In genomic region chr6:34718867-34719441, GRCh38 we compare ENCODE assay signal across 23 cellular contexts. TPM values are rescaled to one million over a fixed set of nuclear protein-coding genes. Genes with fewer than 3 reads are reported as not detected.
DNase-seq lines count a peak whose midpoint lies in the region; TF ChIP-seq lines count a peak whose summit lies in the region.
"Had no signal": no experiment of that assay in that cellular context is flagged by ENCODE, and none has a peak within 500 bp of the region (broad histone marks: within the 10 kb centered on the region; RNA-seq: fewer than 3 reads in every experiment).

No MANE protein-coding gene starts in this region.

- peak overlapping the region; percentile 28 for H3K4me3 Mint-ChIP-seq in mesothelial cell of epicardium
- H3K4me3 Mint-ChIP-seq: activated CD4-positive, alpha-beta memory T cell treated with anti-CD3 and anti-CD28 coated beads, Interleukin-2, amount 10 ng/mL, durations not matched to agents 7 days and 5 days; CD14-positive monocyte; central memory CD8-positive, alpha-beta T cell; naive B cell; T-helper 1 cell treated with Interleukin-12 subunit alpha and Interleukin-12 subunit beta and Interleukin-4 antibody, amounts not matched to agents 30 μg/mL and 1 μg/mL, for 36 hours had no signal

- in situ Hi-C loops in Caki2 (cut with HindIII; ENCODE audit: low pct_unique_long_range_greater_than_20kb, low sequenced_read_pairs), result no loop called here

- no peak overlapping the region for H3K4me3 ChIP-seq in epithelial cell of esophagus (ENCODE audit: low read length)
- H3K4me3 ChIP-seq: esophagus squamous epithelium, lung had no signal

- DNase-seq in Caki2 (ENCODE audit: low read depth) (peak; percentile 39), NCI-H526 treated with DMSO at 0.1 percent for 48 hours (lab: John Stamatoyannopoulos, UW) (peak; percentile 63), epithelial cell of esophagus (ENCODE audit: low read depth) (peak; percentile 15), mesothelial cell of epicardium (ENCODE audit: low spot score in 2 of 2, unreplicated experiment in 2 of 2) (no peak), NCI-H2029 treated with DMSO at 0.1 percent for 48 hours (lab: John Stamatoyannopoulos, UW) (no peak), DMS153 treated with DMSO at 0.1 percent for 48 hours (lab: John Stamatoyannopoulos, UW; ENCODE audit: unreplicated experiment) (no peak)
- DNase-seq in stimulated activated CD4-positive, alpha-beta T cell treated with anti-CD3 and anti-CD28 coated beads, Interleukin-1b, Interleukin-23, amount 100 ng/mL, for 48 hours, result no peak
- no peak for DNase-seq in stimulated activated CD4-positive, alpha-beta T cell treated with anti-CD3 and anti-CD28 coated beads, Interleukin-15, amount 100 ng/mL, for 24 hours
- DNase-seq: ACHN; activated CD4-positive, alpha-beta memory T cell treated with anti-CD3 and anti-CD28 coated beads, Interleukin-2, amount 10 ng/mL, durations not matched to agents 7 days and 5 days; activated naive CD4-positive, alpha-beta T cell; DMS53; esophagus squamous epithelium; Kasumi-1; naive B cell; NCI-H1105; NCI-H69; stimulated activated CD4-positive, alpha-beta T cell treated with anti-CD3 and anti-CD28 coated beads, Interleukin-4, amount 100 ng/mL, for 1 hour had no signal

- H3K36me3 Mint-ChIP-seq in mesothelial cell of epicardium, result no peaks in the 10 kb centered on the region
- H3K36me3 Mint-ChIP-seq: CD14-positive monocyte, naive B cell had no signal

- H3K4me1 Mint-ChIP-seq in mesothelial cell of epicardium, result peaks cover 30% of the 10 kb centered on the region
- H3K4me1 Mint-ChIP-seq: central memory CD8-positive, alpha-beta T cell; naive B cell had no signal

- H3K9me3 Mint-ChIP-seq in mesothelial cell of epicardium, result no peaks in the 10 kb centered on the region
- H3K9me3 Mint-ChIP-seq: activated CD4-positive, alpha-beta memory T cell treated with anti-CD3 and anti-CD28 coated beads, Interleukin-2, amount 10 ng/mL, durations not matched to agents 7 days and 5 days; central memory CD8-positive, alpha-beta T cell; naive B cell; T-helper 1 cell treated with Interleukin-12 subunit alpha and Interleukin-12 subunit beta and Interleukin-4 antibody, amounts not matched to agents 30 μg/mL and 1 μg/mL, for 36 hours had no signal

- peak overlapping the region; percentile 100 for H3K27ac Mint-ChIP-seq in mesothelial cell of epicardium
- H3K27ac Mint-ChIP-seq: activated CD4-positive, alpha-beta memory T cell treated with anti-CD3 and anti-CD28 coated beads, Interleukin-2, amount 10 ng/mL, durations not matched to agents 7 days and 5 days; CD14-positive monocyte; naive B cell; progenitor cell of endocrine pancreas; T-helper 1 cell treated with Interleukin-12 subunit alpha and Interleukin-12 subunit beta and Interleukin-4 antibody, amounts not matched to agents 30 μg/mL and 1 μg/mL, for 36 hours had no signal

- TF ChIP-seq CTCF in epithelial cell of esophagus (IDR thresholded peaks at IDR 0.05; ENCODE audit: insufficient read depth, low read depth, low read length, missing control alignments), result no peak
- no peak for TF ChIP-seq CTCF in mesothelial cell of epicardium (IDR thresholded peaks at IDR 0.05; ENCODE audit: unreplicated experiment)

- no peaks in the 10 kb centered on the region for H3K27me3 Mint-ChIP-seq in mesothelial cell of epicardium (ENCODE audit: low read depth)
- H3K27me3 Mint-ChIP-seq: central memory CD8-positive, alpha-beta T cell; naive B cell; progenitor cell of endocrine pancreas had no signal

RNA-seq across cellular contexts. Expression of gene ILRUN, which starts 22.4 kb away (rescaled TPM):
- total RNA-seq in Caki2 (2014; rRNA removed; shearing (Covaris generic); ENCODE audit: low replicate concordance), result 46.1 and 54.5 TPM in 2 replicates
- total RNA-seq in mesothelial cell of epicardium, result 55.6 to 61.0 TPM (median 59.4 TPM) in 3 replicates

RNA-seq across cellular contexts. Expression of gene SNRPC, which starts 38.4 kb away (rescaled TPM):
- total RNA-seq in Caki2 (2014; rRNA removed; shearing (Covaris generic); ENCODE audit: low replicate concordance), result 468 and 560 TPM in 2 replicates
- 112 to 113 TPM (median 113 TPM) in 3 replicates for total RNA-seq in mesothelial cell of epicardium

Comparison
In these comparisons a context has a peak if more than half of its experiments do, and no peak if none do; other contexts are left out.
1. DNase-seq: peak in Caki2 (single experiment), NCI-H526 treated with DMSO at 0.1 percent for 48 hours (single experiment) and epithelial cell of esophagus (single experiment); none in mesothelial cell of epicardium (0 of 2), NCI-H2029 treated with DMSO at 0.1 percent for 48 hours (single experiment), stimulated activated CD4-positive, alpha-beta T cell treated with anti-CD3 and anti-CD28 coated beads, Interleukin-1b, Interleukin-23, amount 100 ng/mL, for 48 hours (single experiment), stimulated activated CD4-positive, alpha-beta T cell treated with anti-CD3 and anti-CD28 coated beads, Interleukin-15, amount 100 ng/mL, for 24 hours (single experiment) and DMS153 treated with DMSO at 0.1 percent for 48 hours (single experiment).